In genomic region chr17:76353004-76353598, GRCh38 we compare ENCODE assay signal across 8 cellular contexts. TPM values are rescaled to one million over a fixed set of nuclear protein-coding genes. Genes with fewer than 3 reads are reported as not detected.
DNase-seq lines count a peak whose midpoint lies in the region; ATAC-seq and TF ChIP-seq lines count a peak whose summit lies in the region.

No MANE protein-coding gene starts in this region.

- no peaks in the 10 kb centered on the region for H3K4me1 ChIP-seq in fibroblast of lung (ENCODE audit: control insufficient read depth, extremely low read depth, insufficient read depth, low read length)
- peaks cover 6% of the 10 kb centered on the region in 2 donors for H3K4me1 ChIP-seq in neuronal stem cell (ENCODE audit: control insufficient read depth in 2 of 2, insufficient read depth in 1 of 2, low read depth in 1 of 2, low read length in 2 of 2)

- H2BK5ac ChIP-seq in neuronal stem cell (ENCODE audit: low read length): peak overlapping the region; percentile 94

- intact Hi-C loops in CD14-positive monocyte (cut with micrococcal nuclease): loop anchor here in 1 of 2 donors (5.0 kb wide), 1 partner anchor 34 kb away; no protein-coding TSS in a partner anchor
- intact Hi-C loops in activated CD4-positive, alpha-beta memory T cell treated with anti-CD3 and anti-CD28 coated beads for 36 hours (cut with micrococcal nuclease): no loop called here

- H3K27me3 ChIP-seq in fibroblast of lung (ENCODE audit: control insufficient read depth, insufficient read depth, low read length) (no peaks in the 10 kb centered on the region), neuronal stem cell (ENCODE audit: control insufficient read depth in 3 of 3, insufficient read depth in 3 of 3, low read depth in 1 of 3, low read length in 3 of 3) (peaks cover 0 to 2% (median 0%) of the 10 kb centered on the region in 3 experiments)

- peak overlapping the region; percentile 57 for H3K23ac ChIP-seq in neuronal stem cell (ENCODE audit: low read depth, low read length, poor library complexity)

- H2AFZ ChIP-seq in fibroblast of lung (ENCODE audit: low read length): peak overlapping the region; percentile 61
- peak overlapping the region; percentile 93 for H2AFZ ChIP-seq in neuronal stem cell (ENCODE audit: low read length)

- no peaks in the 10 kb centered on the region for H4K20me1 ChIP-seq in fibroblast of lung (ENCODE audit: control insufficient read depth, extremely low read depth, insufficient read depth, low read length)

- peaks cover 3% of the 10 kb centered on the region for H3K79me1 ChIP-seq in neuronal stem cell (ENCODE audit: low read depth, low read length)

- peak overlapping the region; percentile 91 to 99 for H3K4me3 Mint-ChIP-seq in CD14-positive monocyte
- H3K4me3 Mint-ChIP-seq in activated CD4-positive, alpha-beta memory T cell treated with anti-CD3 and anti-CD28 coated beads for 36 hours: peak overlapping the region; percentile 96

- ATAC-seq in HG03432 (IDR thresholded peaks at IDR 0.05; ENCODE audit: unreplicated experiment) (peak; percentile 23), GM18870 (IDR thresholded peaks at IDR 0.05; ENCODE audit: unreplicated experiment) (no peak)

- H3K4me1 Mint-ChIP-seq in CD14-positive monocyte: peaks cover 24% of the 10 kb centered on the region
- H3K4me1 Mint-ChIP-seq in activated CD4-positive, alpha-beta memory T cell treated with anti-CD3 and anti-CD28 coated beads for 36 hours (ENCODE audit: low read depth): peaks cover 18% of the 10 kb centered on the region

- peak overlapping the region; percentile 97 for H3K14ac ChIP-seq in neuronal stem cell (ENCODE audit: low read length)

- no peak overlapping the region for H4K8ac ChIP-seq in neuronal stem cell (ENCODE audit: low read depth, low read length)

- H3K36me3 Mint-ChIP-seq in CD14-positive monocyte: peaks cover 0 to 2% of the 10 kb centered on the region in 2 donors
- H3K36me3 Mint-ChIP-seq in activated CD4-positive, alpha-beta memory T cell treated with anti-CD3 and anti-CD28 coated beads for 36 hours: no peaks in the 10 kb centered on the region

- H3K18ac ChIP-seq in neuronal stem cell (ENCODE audit: low read length): peak overlapping the region; percentile 96

- H2AK5ac ChIP-seq in neuronal stem cell (ENCODE audit: low read depth, low read length): peak overlapping the region; percentile 48

- H3K79me2 ChIP-seq in fibroblast of lung (ENCODE audit: control insufficient read depth, insufficient read depth, low read length): peaks cover 12% of the 10 kb centered on the region

- no peak for DNase-seq in CD14-positive monocyte (ENCODE audit: low spot score)
- DNase-seq in GM19238 (ENCODE audit: insufficient read length, low spot score): peak; percentile 56
- DNase-seq in activated CD4-positive, alpha-beta memory T cell treated with anti-CD3 and anti-CD28 coated beads for 36 hours: peak; percentile 37
- DNase-seq in fibroblast of lung (ENCODE audit: low read depth in 2 of 2): no peak
- DNase-seq in neuronal stem cell (ENCODE audit: low spot score): no peak
- no peak for DNase-seq in NCI-H128 (lab: John Stamatoyannopoulos, UW; ENCODE audit: unreplicated experiment)

- peaks cover 3 to 5% (median 3%) of the 10 kb centered on the region in 3 donors for H3K27me3 Mint-ChIP-seq in CD14-positive monocyte (ENCODE audit: low read depth in 3 of 3)
- no peaks in the 10 kb centered on the region for H3K27me3 Mint-ChIP-seq in activated CD4-positive, alpha-beta memory T cell treated with anti-CD3 and anti-CD28 coated beads for 36 hours

- no peaks in the 10 kb centered on the region for H3K9me3 ChIP-seq in fibroblast of lung (ENCODE audit: control insufficient read depth, insufficient read depth, low read depth, low read length)
- no peaks in the 10 kb centered on the region for H3K9me3 ChIP-seq in neuronal stem cell (replicated peaks in 1 of 2; ENCODE audit: control insufficient read depth in 2 of 2, insufficient read depth in 1 of 2, low read depth in 1 of 2, low read length in 2 of 2)

- H3K4me2 ChIP-seq in fibroblast of lung (ENCODE audit: extremely low read depth, insufficient read depth, low read length) (peak overlapping the region; percentile 88), neuronal stem cell (ENCODE audit: insufficient read depth, low read length, poor library complexity, severe bottlenecking) (peak overlapping the region; percentile 98)

- H3K4me3 ChIP-seq in fibroblast of lung (replicated peaks in 1 of 4; ENCODE audit: control extremely low read depth in 1 of 4, insufficient read depth in 1 of 4, low read depth in 3 of 4, low read length in 4 of 4) (peak overlapping the region; percentile 63 to 87 (median 76)), neuronal stem cell (ENCODE audit: low read length in 2 of 2) (peak overlapping the region; percentile 87 to 92)

- CTCF ChIA-PET in activated CD4-positive, alpha-beta memory T cell treated with anti-CD3 and anti-CD28 coated beads for 36 hours (lab: Charles Lee): interaction anchor here (1.0 to 8.4 kb wide), 12 partner anchors 10 to 338 kb away, joined by 3 to 97 read pairs (median 4); partner anchors contain the start of gene SPHK1

- H3K4ac ChIP-seq in neuronal stem cell (ENCODE audit: low read length): peak overlapping the region; percentile 76

- H4K91ac ChIP-seq in neuronal stem cell (ENCODE audit: low read depth, low read length, poor library complexity): no peak overlapping the region

- POLR2A ChIA-PET in activated CD4-positive, alpha-beta memory T cell treated with anti-CD3 and anti-CD28 coated beads for 36 hours (lab: Charles Lee): interaction anchor here (0.7 to 2.9 kb wide), 7 partner anchors 9 to 204 kb away, joined by 3 to 26 read pairs (median 3); partner anchors contain the start of gene SPHK1

- H3K9me3 Mint-ChIP-seq in CD14-positive monocyte: peaks cover 0 to 1% (median 0%) of the 10 kb centered on the region in 7 donors
- no peaks in the 10 kb centered on the region for H3K9me3 Mint-ChIP-seq in activated CD4-positive, alpha-beta memory T cell treated with anti-CD3 and anti-CD28 coated beads for 36 hours

- H3K9ac ChIP-seq in fibroblast of lung (ENCODE audit: insufficient read depth, low read length) (peak overlapping the region; percentile 95), neuronal stem cell (ENCODE audit: low read depth, low read length, poor library complexity) (peak overlapping the region; percentile 87)

- H2BK12ac ChIP-seq in neuronal stem cell (ENCODE audit: low read length): no peak overlapping the region

- H3K27ac Mint-ChIP-seq in CD14-positive monocyte: peak overlapping the region in 6 of 7 donors; percentile 59 to 100 (median 99)
- H3K27ac Mint-ChIP-seq in activated CD4-positive, alpha-beta memory T cell treated with anti-CD3 and anti-CD28 coated beads for 36 hours: peak overlapping the region; percentile 40

- no peaks in the 10 kb centered on the region for H3K36me3 ChIP-seq in fibroblast of lung (ENCODE audit: control insufficient read depth, insufficient read depth, low read length)
- peaks cover 0 to 13% of the 10 kb centered on the region in 2 donors for H3K36me3 ChIP-seq in neuronal stem cell (replicated peaks in 1 of 2; ENCODE audit: control insufficient read depth in 2 of 2, insufficient read depth in 2 of 2, low read length in 2 of 2)

- no CpG with 5 or more reads among the region's 51 CpGs for WGBS in neuronal stem cell (ENCODE audit: extremely low coverage in 2 of 2, insufficient read length in 2 of 2, insufficient replicate concordance in 1 of 2), 2 donors

- H2BK120ac ChIP-seq in neuronal stem cell (ENCODE audit: low read depth, low read length): no peak overlapping the region

- H3K27ac ChIP-seq in fibroblast of lung (ENCODE audit: insufficient read depth, low read length): peak overlapping the region; percentile 98
- H3K27ac ChIP-seq in neuronal stem cell (replicated peaks; ENCODE audit: low read length): peak overlapping the region; percentile 79

- no peak for TF ChIP-seq CTCF in CD14-positive monocyte (IDR thresholded peaks at IDR 0.05)
- TF ChIP-seq CTCF in fibroblast of lung (conservative IDR thresholded peaks at IDR 0.05 in 1 of 2, IDR thresholded peaks at IDR 0.05 in 1 of 2; ENCODE audit: low read depth in 1 of 2, low read length in 2 of 2): no peak

- peak overlapping the region; percentile 96 for H2BK15ac ChIP-seq in neuronal stem cell (ENCODE audit: low read length)

RNA-seq across cellular contexts. Expression of gene PRPSAP1, which starts 0.6 kb away (rescaled TPM):
- polyA plus RNA-seq in CD14-positive monocyte (10 to 100 TPM; 45.8 to 51.2 TPM), fibroblast of lung (56.8 and 56.9 TPM in 2 replicates)
- 10 to 100 TPM; 40.1 to 42.1 TPM for total RNA-seq in activated CD4-positive, alpha-beta memory T cell treated with anti-CD3 and anti-CD28 coated beads for 36 hours
- 32.7 and 59.8 TPM in 2 replicates for total RNA-seq in fibroblast of lung
- polyA plus RNA-seq in fibroblast of lung (2012): 27.2 and 36.6 TPM in 2 replicates
- 31.1 and 44.1 TPM in 2 replicates for polyA minus RNA-seq in fibroblast of lung (ENCODE audit: low replicate concordance)
- polyA plus RNA-seq in neuronal stem cell (2013, experiment 1 of 2): 51.3 TPM
- polyA plus RNA-seq in neuronal stem cell (2013, experiment 2 of 2): 47.7 TPM

RNA-seq across cellular contexts. Expression of gene SPHK1, which starts 31.3 kb away (rescaled TPM):
- polyA plus RNA-seq in CD14-positive monocyte (10 to 100 TPM; 12.9 to 19.1 TPM), fibroblast of lung (9.4 and 11.5 TPM in 2 replicates)
- 10 to 100 TPM in 1 of 2 experiments, 1 to 10 TPM in 1; 9.9 to 11.4 TPM for total RNA-seq in activated CD4-positive, alpha-beta memory T cell treated with anti-CD3 and anti-CD28 coated beads for 36 hours
- 5.0 and 22.3 TPM in 2 replicates for total RNA-seq in fibroblast of lung
- 14.2 and 21.4 TPM in 2 replicates for polyA plus RNA-seq in fibroblast of lung (2012)
- 8.8 and 10.8 TPM in 2 replicates for polyA minus RNA-seq in fibroblast of lung (ENCODE audit: low replicate concordance)
- 13.3 TPM for polyA plus RNA-seq in neuronal stem cell (2013, experiment 1 of 2)
- polyA plus RNA-seq in neuronal stem cell (2013, experiment 2 of 2): 13.0 TPM

RNA-seq across cellular contexts. Expression of gene QRICH2, which starts 45.0 kb away (rescaled TPM):
- polyA plus RNA-seq in CD14-positive monocyte: under 1 TPM in 1 of 2 donors, not detected in 1; 0.04 TPM
- 1 to 10 TPM; 1.0 to 1.1 TPM for total RNA-seq in activated CD4-positive, alpha-beta memory T cell treated with anti-CD3 and anti-CD28 coated beads for 36 hours
- total RNA-seq in fibroblast of lung: 4.3 and 4.6 TPM in 2 replicates
- polyA plus RNA-seq in fibroblast of lung: 0.26 and 0.42 TPM in 2 replicates
- polyA plus RNA-seq in fibroblast of lung (2012): 0.20 and 0.54 TPM in 2 replicates
- 4.0 and 4.2 TPM in 2 replicates for polyA minus RNA-seq in fibroblast of lung (ENCODE audit: low replicate concordance)
- 1.8 TPM for polyA plus RNA-seq in neuronal stem cell (2013, experiment 1 of 2)
- polyA plus RNA-seq in neuronal stem cell (2013, experiment 2 of 2): 1.6 TPM

Comparison
In these comparisons a context has a peak if more than half of its experiments do, and no peak if none do; other contexts are left out.
1. DNase-seq: peak in GM19238 (single experiment) and activated CD4-positive, alpha-beta memory T cell treated with anti-CD3 and anti-CD28 coated beads for 36 hours (single experiment); none in CD14-positive monocyte (single experiment), fibroblast of lung (0 of 2), neuronal stem cell (single experiment) and NCI-H128 (single experiment).